8 cellular contexts compared by ENCODE assay signal in the genomic region with DNA sequence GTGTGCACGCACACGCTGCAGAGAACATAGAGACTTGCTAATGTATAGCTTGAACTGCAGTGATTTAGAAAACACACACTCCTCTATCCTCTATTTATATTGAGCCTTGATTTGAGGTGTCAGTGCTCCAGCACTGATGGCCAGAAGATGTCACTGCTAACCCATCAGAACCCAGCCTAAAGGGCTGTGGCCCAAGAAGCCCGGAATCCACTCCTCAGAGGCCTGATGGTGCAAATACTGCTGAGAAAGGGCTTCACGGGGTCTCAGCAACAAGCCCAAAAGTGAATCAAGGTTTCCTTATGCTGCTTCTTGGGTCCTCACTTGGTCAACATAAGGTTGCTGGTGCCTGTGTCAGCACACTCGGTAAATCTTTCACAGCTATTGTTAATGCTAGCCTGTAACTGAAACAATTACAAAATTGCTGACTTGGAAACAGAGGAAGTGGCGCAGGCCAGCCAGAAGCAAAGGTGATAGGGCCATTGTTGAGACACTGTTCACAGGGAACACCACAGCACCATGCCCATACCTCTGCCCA.
A peak's percentile ranks its signal among the peaks of the same experiment; 100 is the strongest.
DNase-seq lines count a peak whose midpoint lies in the region; ATAC-seq lines count a peak whose summit lies in the region.

No MANE protein-coding gene starts in this region.

- peaks cover 31 to 75% (median 47%) of the 10 kb centered on the region in 3 donors for H3K36me3 Mint-ChIP-seq in immature natural killer cell

- H3K4me3 Mint-ChIP-seq in immature natural killer cell = peak overlapping the region in 4 of 5 donors; percentile 12 to 59 (median 39)

- peak overlapping the region; percentile 76 to 92 (median 83) for H3K27ac Mint-ChIP-seq in immature natural killer cell

- no peaks in the 10 kb centered on the region for H3K9me3 Mint-ChIP-seq in immature natural killer cell

- no peak for ATAC-seq in HG03565 (IDR thresholded peaks at IDR 0.05; ENCODE audit: unreplicated experiment)

- H3K4me1 Mint-ChIP-seq in immature natural killer cell = peaks cover 26 to 49% of the 10 kb centered on the region in 2 donors

- DNase-seq in NCI-H1436 (lab: John Stamatoyannopoulos, UW) = peak; percentile 50
- DNase-seq in NCI-H1436 treated with DMSO at 0.1 percent for 48 hours (lab: John Stamatoyannopoulos, UW) = no peak
- peak; percentile 50 for DNase-seq in LHCN-M2 (ENCODE audit: low read depth)
- peak; percentile 13 for DNase-seq in T-helper 9 cell
- DNase-seq in T47D (ENCODE audit: low read depth in 1 of 2, low spot score in 1 of 2) = peak; percentile 63 to 78
- DNase-seq in immature natural killer cell = peak; percentile 65 to 68 (median 65)
- DNase-seq in stimulated activated CD4-positive, alpha-beta T cell treated with anti-CD3 and anti-CD28 coated beads, Interleukin-12 subunit alpha, Interleukin-12 subunit beta, amount 100 ng/mL, for 48 hours (ENCODE audit: low read depth in 2 of 3, low spot score in 1 of 3) = peak in 2 of 3 donors; percentile 16 to 24

- H3K27me3 Mint-ChIP-seq in immature natural killer cell (ENCODE audit: low read depth in 3 of 3) = no peaks in the 10 kb centered on the region

- in situ Hi-C loops in T47D (cut with HindIII; ENCODE audit: low pct_unique_long_range_greater_than_20kb, low sequenced_read_pairs) = no loop called here
